ENCODE assay signal across 14 cellular contexts in the genomic region with DNA sequence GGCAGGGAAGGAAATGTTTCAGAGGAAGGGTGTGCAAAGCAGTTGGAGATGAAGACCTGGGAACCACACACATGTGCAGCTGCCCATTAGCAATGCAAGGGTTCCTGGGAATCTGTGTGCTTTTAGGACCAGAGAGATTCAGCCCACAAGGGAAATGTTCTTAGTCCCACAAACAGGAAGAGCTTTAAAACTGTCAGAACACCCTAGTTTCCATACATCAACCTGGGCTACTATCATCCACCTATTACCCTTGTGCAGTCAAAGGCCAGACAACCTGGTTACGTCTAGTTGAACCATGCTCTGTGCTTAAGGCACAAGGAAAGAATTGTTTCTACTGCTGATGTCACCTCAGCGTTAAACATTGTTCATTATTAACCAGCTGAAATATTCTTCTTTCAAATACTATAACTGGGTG. TPM values are rescaled to one million over a fixed set of nuclear protein-coding genes. Genes with fewer than 3 reads are reported as not detected.
DNase-seq lines count a peak whose midpoint lies in the region; ATAC-seq and TF ChIP-seq lines count a peak whose summit lies in the region.
"Had no signal": no experiment of that assay in that cellular context is flagged by ENCODE, and none has a peak within 500 bp of the region (broad histone marks: within the 10 kb centered on the region; RNA-seq: fewer than 3 reads in every experiment).

No MANE protein-coding gene starts in this region.

- no peak overlapping the region for H2BK5ac ChIP-seq in mesenchymal stem cell (ENCODE audit: low read depth, low read length, poor library complexity, severe bottlenecking)

- no peak overlapping the region for H3K23ac ChIP-seq in mesenchymal stem cell (ENCODE audit: low read length in 2 of 2)

- peak overlapping the region; percentile 54 for H3K27ac Mint-ChIP-seq in Calu3 (ENCODE audit: unreplicated experiment)
- no peak overlapping the region for H3K27ac Mint-ChIP-seq in CD4-positive, alpha-beta T cell
- H3K27ac Mint-ChIP-seq: activated naive CD4-positive, alpha-beta T cell treated with anti-CD3 and anti-CD28 coated beads for 36 hours had no signal

- H3K4me3 ChIP-seq in Panc1 (ENCODE audit: low read depth in 2 of 2, low read length in 2 of 2) (no peak overlapping the region), mesenchymal stem cell (ENCODE audit: insufficient read depth in 1 of 2, low read depth in 1 of 2, low read length in 2 of 2) (no peak overlapping the region)
- H3K4me3 ChIP-seq: skin epidermis had no signal

- H3K14ac ChIP-seq in mesenchymal stem cell (ENCODE audit: low read length in 2 of 2): no peak overlapping the region

- H3K36me3 Mint-ChIP-seq in Calu3 (ENCODE audit: insufficient read depth, unreplicated experiment): peaks cover 24% of the 10 kb centered on the region
- H3K36me3 Mint-ChIP-seq in CD4-positive, alpha-beta T cell (ENCODE audit: low read depth): no peaks in the 10 kb centered on the region

- no peak overlapping the region for H3K18ac ChIP-seq in mesenchymal stem cell (ENCODE audit: low read depth in 1 of 2, low read length in 2 of 2)

- intact Hi-C loops in Calu3 (cut with micrococcal nuclease; ENCODE audit: unreplicated experiment): loop anchor here (5.0 kb wide), 1 partner anchor 44 kb away; no protein-coding TSS in a partner anchor
- intact Hi-C loops in Panc1 (cut with micrococcal nuclease; ENCODE audit: unreplicated experiment): no loop called here
- intact Hi-C loops in CD4-positive, alpha-beta T cell (cut with DNase I, micrococcal nuclease): no loop called here

- H2AFZ ChIP-seq in mesenchymal stem cell (ENCODE audit: low read depth, low read length): no peak overlapping the region

- no peak overlapping the region for H3K9ac ChIP-seq in mesenchymal stem cell (ENCODE audit: low read length)

- DNase-seq in Calu3: no peak
- no peak for DNase-seq in Panc1 (ENCODE audit: low read depth, low spot score)
- no peak for DNase-seq in mesenchymal stem cell
- no peak for DNase-seq in CD4-positive, alpha-beta T cell
- no peak for DNase-seq in Kasumi-1 (lab: John Stamatoyannopoulos, UW)
- no peak for DNase-seq in NCI-H1105 treated with DMSO at 0.1 percent for 48 hours (lab: John Stamatoyannopoulos, UW)
- no peak for DNase-seq in kidney glomerular epithelial cell (lab: John Stamatoyannopoulos, UW)
- DNase-seq: activated CD4-positive, alpha-beta T cell treated with anti-CD3 and anti-CD28 coated beads, Interleukin-2, amount 50 U/mL, for 1 hour; activated naive CD4-positive, alpha-beta T cell treated with anti-CD3 and anti-CD28 coated beads for 36 hours; hippocampal formation; NCI-H1092; stimulated activated CD8-positive, alpha-beta memory T cell treated with anti-CD3 and anti-CD28 coated beads, Interleukin-4, amount 100 ng/mL, for 48 hours had no signal

- no peak overlapping the region for H2BK15ac ChIP-seq in mesenchymal stem cell (ENCODE audit: low read depth, poor library complexity, severe bottlenecking)

- TF ChIP-seq CTCF in Calu3 (IDR thresholded peaks at IDR 0.05; ENCODE audit: unreplicated experiment): no peak
- no peak for TF ChIP-seq CTCF in Panc1 (IDR thresholded peaks at IDR 0.05)
- TF ChIP-seq CTCF in CD4-positive, alpha-beta T cell (IDR thresholded peaks at IDR 0.05): no peak

- peak overlapping the region; percentile 56 for H3K4me2 ChIP-seq in mesenchymal stem cell (ENCODE audit: low read length, poor library complexity, severe bottlenecking)

- H3K4me1 Mint-ChIP-seq in Calu3 (ENCODE audit: low read depth, unreplicated experiment): peaks cover 76% of the 10 kb centered on the region
- no peaks in the 10 kb centered on the region for H3K4me1 Mint-ChIP-seq in CD4-positive, alpha-beta T cell (ENCODE audit: low read depth)

- no peaks in the 10 kb centered on the region for H3K9me3 ChIP-seq in Panc1 (ENCODE audit: control insufficient read depth, insufficient read depth, low read depth, low read length)
- no peaks in the 10 kb centered on the region for H3K9me3 ChIP-seq in mesenchymal stem cell (ENCODE audit: control insufficient read depth, low read length)
- no peaks in the 10 kb centered on the region for H3K9me3 ChIP-seq in CD4-positive, alpha-beta T cell (ENCODE audit: control insufficient read depth, low read length)

- no peak overlapping the region for H4K8ac ChIP-seq in mesenchymal stem cell (ENCODE audit: low read length)

- BruUV-seq in Calu3 (replicated peaks; lab: Mats Ljungman, UMichigan): no TSS peak
- BruUV-seq in Panc1 (replicated peaks; lab: Mats Ljungman, UMichigan): no TSS peak

- H3K27me3 ChIP-seq in Panc1 (ENCODE audit: control insufficient read depth, insufficient read depth, low read length): no peaks in the 10 kb centered on the region
- H3K27me3 ChIP-seq in mesenchymal stem cell (ENCODE audit: control insufficient read depth in 1 of 2, insufficient read depth in 1 of 2, low read length in 2 of 2): no peaks in the 10 kb centered on the region
- H3K27me3 ChIP-seq in CD4-positive, alpha-beta T cell (ENCODE audit: control insufficient read depth, insufficient read depth, low read length): peaks cover 15% of the 10 kb centered on the region

- no peak overlapping the region for H3K4ac ChIP-seq in mesenchymal stem cell (ENCODE audit: low read depth in 1 of 2, low read length in 2 of 2)

- H3K4me1 ChIP-seq in Panc1 (ENCODE audit: control insufficient read depth, insufficient read depth, low read length): peaks cover 46% of the 10 kb centered on the region
- H3K4me1 ChIP-seq in mesenchymal stem cell (ENCODE audit: control insufficient read depth, insufficient read depth, low read depth, low read length): peaks cover 10% of the 10 kb centered on the region

- CTCF ChIA-PET in Calu3 (lab: Charles Lee): interaction anchor here (1.0 to 1.5 kb wide), 2 partner anchors 10 to 47 kb away, joined by 3 read pairs; no protein-coding TSS in a partner anchor
- CTCF ChIA-PET in Panc1 (lab: Charles Lee): no interaction called here
- CTCF ChIA-PET in CD4-positive, alpha-beta T cell (lab: Charles Lee): no interaction called here

- in situ Hi-C loops in Panc1 (cut with HindIII; ENCODE audit: low pct_unique_long_range_greater_than_20kb, low sequenced_read_pairs): no loop called here

- no peak overlapping the region for H2BK120ac ChIP-seq in mesenchymal stem cell (ENCODE audit: low read depth, low read length)

- H3K27me3 Mint-ChIP-seq in Calu3 (ENCODE audit: unreplicated experiment): no peaks in the 10 kb centered on the region
- H3K27me3 Mint-ChIP-seq in CD4-positive, alpha-beta T cell: peaks cover 38% of the 10 kb centered on the region

- peak overlapping the region; percentile 31 for H3K4me3 Mint-ChIP-seq in Calu3 (ENCODE audit: low read depth, unreplicated experiment)
- no peak overlapping the region for H3K4me3 Mint-ChIP-seq in CD4-positive, alpha-beta T cell
- H3K4me3 Mint-ChIP-seq: activated naive CD4-positive, alpha-beta T cell treated with anti-CD3 and anti-CD28 coated beads for 36 hours had no signal

- POLR2A ChIA-PET in Panc1 (lab: Charles Lee): no interaction called here
- POLR2A ChIA-PET in CD4-positive, alpha-beta T cell (lab: Charles Lee): no interaction called here

- peak overlapping the region; percentile 40; the same call in 1 of the 2 replicates for H3K27ac ChIP-seq in Panc1 (ENCODE audit: low read length)
- peak overlapping the region; percentile 38 for H3K27ac ChIP-seq in mesenchymal stem cell (ENCODE audit: low read length, poor library complexity, severe bottlenecking)
- H3K27ac ChIP-seq in CD4-positive, alpha-beta T cell (ENCODE audit: low read depth, low read length): no peak overlapping the region

- no peaks in the 10 kb centered on the region for H3K36me3 ChIP-seq in Panc1 (ENCODE audit: control insufficient read depth, insufficient read depth, low read length)
- peaks cover 2 to 18% of the 10 kb centered on the region in 2 experiments for H3K36me3 ChIP-seq in mesenchymal stem cell (ENCODE audit: control insufficient read depth in 1 of 2, insufficient read depth in 2 of 2, low read depth in 1 of 2, low read length in 2 of 2)

- H3K9me3 Mint-ChIP-seq in Calu3 (ENCODE audit: low read depth, unreplicated experiment): no peaks in the 10 kb centered on the region
- H3K9me3 Mint-ChIP-seq in CD4-positive, alpha-beta T cell: no peaks in the 10 kb centered on the region
- H3K9me3 Mint-ChIP-seq: activated naive CD4-positive, alpha-beta T cell treated with anti-CD3 and anti-CD28 coated beads for 36 hours had no signal

- H2AK5ac ChIP-seq in mesenchymal stem cell (ENCODE audit: low read length, severe bottlenecking): peak overlapping the region; percentile 63

- H2BK12ac ChIP-seq in mesenchymal stem cell (ENCODE audit: low read length in 2 of 2): no peak overlapping the region

- ATAC-seq in GM21786 (IDR thresholded peaks at IDR 0.05; ENCODE audit: unreplicated experiment) (peak; percentile 29), Panc1 (0 out of 2 replicates have a peak, but pooled peaks have one; percentile 3)
- ATAC-seq in CD4-positive, alpha-beta T cell (ENCODE audit: poor library complexity): no peak

- 79% methylated on average over 1 of the region's 2 CpGs for WGBS in mesenchymal stem cell

- H3K79me1 ChIP-seq in mesenchymal stem cell (replicated peaks; ENCODE audit: low read length, poor library complexity, severe bottlenecking): peaks cover 29% of the 10 kb centered on the region

- no peak overlapping the region for H4K91ac ChIP-seq in mesenchymal stem cell (ENCODE audit: low read length)

RNA-seq across cellular contexts. Expression of a gene that starts 7.5 kb away (rescaled TPM):
- total RNA-seq in Calu3 (2022): 30.9 and 43.6 TPM in 2 replicates
- 25.8 TPM for total RNA-seq in Panc1 (2021; ENCODE audit: unreplicated experiment)
- 13.5 TPM for polyA plus RNA-seq in Panc1 (2012; ENCODE audit: insufficient read length)
- 13.5 TPM for polyA plus RNA-seq in mesenchymal stem cell (2013, experiment 1 of 2)
- 11.5 TPM for polyA plus RNA-seq in mesenchymal stem cell (2013, experiment 2 of 2)
- under 1 TPM; 0.19 to 0.25 TPM for total RNA-seq in CD4-positive, alpha-beta T cell
- total RNA-seq: activated naive CD4-positive, alpha-beta T cell treated with anti-CD3 and anti-CD28 coated beads for 36 hours had no signal

Comparison
In these comparisons a context has a peak if more than half of its experiments do, and no peak if none do; other contexts are left out.
1. RNA of a gene that starts 7.5 kb away (total RNA-seq): 30.9 to 43.6 TPM in Calu3 and 25.8 TPM in Panc1 (single experiment); 0.19 to 0.25 TPM in CD4-positive, alpha-beta T cell; every median in the first group is over 10 times any median in the second.